ENCODE assay signal across 8 cellular contexts in genomic region chr12:120265203-120265482, GRCh38. TPM values are rescaled to one million over a fixed set of nuclear protein-coding genes. Genes with fewer than 3 reads are reported as not detected.
DNase-seq lines count a peak whose midpoint lies in the region; ATAC-seq lines count a peak whose summit lies in the region.

No MANE protein-coding gene starts in this region.

- peaks cover 53% of the 10 kb centered on the region for H3K4me1 Mint-ChIP-seq in activated T-cell treated with anti-CD3 and anti-CD28 coated beads, Interleukin-2, amount 50 U/mL, for 72 hours (ENCODE audit: low read depth)
- peaks cover 52% of the 10 kb centered on the region for H3K4me1 Mint-ChIP-seq in activated CD8-positive, alpha-beta T cell treated with anti-CD3 and anti-CD28 coated beads, Interleukin-2, amount 10 ng/mL, durations not matched to agents 7 days and 5 days (ENCODE audit: low read depth)

- peak overlapping the region; percentile 86 to 92 for H3K4me3 Mint-ChIP-seq in activated T-cell treated with anti-CD3 and anti-CD28 coated beads, Interleukin-2, amount 50 U/mL, for 72 hours
- H3K4me3 Mint-ChIP-seq in activated CD8-positive, alpha-beta T cell treated with anti-CD3 and anti-CD28 coated beads, Interleukin-2, amount 10 ng/mL, durations not matched to agents 7 days and 5 days: peak overlapping the region; percentile 81

- H3K27ac ChIP-seq in iPS-20b (ENCODE audit: low read length) (no peak overlapping the region), temporal lobe (ENCODE audit: low read depth, low read length) (peak overlapping the region; percentile 46)

- no peaks in the 10 kb centered on the region for H3K27me3 Mint-ChIP-seq in activated T-cell treated with anti-CD3 and anti-CD28 coated beads, Interleukin-2, amount 50 U/mL, for 72 hours (ENCODE audit: low read depth)
- no peaks in the 10 kb centered on the region for H3K27me3 Mint-ChIP-seq in activated CD8-positive, alpha-beta T cell treated with anti-CD3 and anti-CD28 coated beads, Interleukin-2, amount 10 ng/mL, durations not matched to agents 7 days and 5 days (ENCODE audit: low read depth)

- DNase-seq in activated T-cell treated with anti-CD3 and anti-CD28 coated beads, Interleukin-2, amount 50 U/mL, for 72 hours: no peak
- DNase-seq in activated T-cell treated with anti-CD3 and anti-CD28 coated beads, Interleukin-2, amount 50 U/mL, for 48 hours: no peak
- DNase-seq in activated CD8-positive, alpha-beta T cell treated with anti-CD3 and anti-CD28 coated beads, Interleukin-2, amount 10 ng/mL, durations not matched to agents 7 days and 5 days: no peak
- DNase-seq in stimulated activated naive CD4-positive, alpha-beta T cell (lab: John Stamatoyannopoulos, UW): no peak
- DNase-seq in superior temporal gyrus (ENCODE audit: extremely low spot score): no peak

- peaks cover 19% of the 10 kb centered on the region for H3K4me1 ChIP-seq in iPS-20b (ENCODE audit: insufficient read depth, low read length)

- H3K36me3 ChIP-seq in iPS-20b (ENCODE audit: insufficient read depth, low read depth, low read length): no peaks in the 10 kb centered on the region

- H3K27me3 ChIP-seq in iPS-20b (ENCODE audit: insufficient read depth, low read length): no peaks in the 10 kb centered on the region; the same call in 1 of the 2 replicates

- no peaks in the 10 kb centered on the region for H3K9me3 ChIP-seq in iPS-20b (ENCODE audit: insufficient read depth, low read depth, low read length)

- H3K36me3 Mint-ChIP-seq in activated T-cell treated with anti-CD3 and anti-CD28 coated beads, Interleukin-2, amount 50 U/mL, for 72 hours (ENCODE audit: insufficient read depth in 2 of 2): peaks cover 5 to 7% of the 10 kb centered on the region in 2 donors
- peaks cover 35% of the 10 kb centered on the region for H3K36me3 Mint-ChIP-seq in activated CD8-positive, alpha-beta T cell treated with anti-CD3 and anti-CD28 coated beads, Interleukin-2, amount 10 ng/mL, durations not matched to agents 7 days and 5 days (ENCODE audit: low read depth)

- peak overlapping the region; percentile 79 for H3K4me3 ChIP-seq in iPS-20b (ENCODE audit: low read length)

- H3K9ac ChIP-seq in iPS-20b (ENCODE audit: low read depth, low read length): peak overlapping the region; percentile 79

- H3K27ac Mint-ChIP-seq in activated T-cell treated with anti-CD3 and anti-CD28 coated beads, Interleukin-2, amount 50 U/mL, for 72 hours: peak overlapping the region; percentile 88
- peak overlapping the region; percentile 77 for H3K27ac Mint-ChIP-seq in activated CD8-positive, alpha-beta T cell treated with anti-CD3 and anti-CD28 coated beads, Interleukin-2, amount 10 ng/mL, durations not matched to agents 7 days and 5 days

- ATAC-seq in activated T-cell treated with anti-CD3 and anti-CD28 coated beads, Interleukin-2, amount 50 U/mL, for 72 hours (replicated peaks in 1 of 2): no peak
- no peak for ATAC-seq in activated CD8-positive, alpha-beta T cell treated with anti-CD3 and anti-CD28 coated beads, Interleukin-2, amount 10 ng/mL, durations not matched to agents 7 days and 5 days
- no peak for ATAC-seq in GM18498 (IDR thresholded peaks at IDR 0.05; ENCODE audit: unreplicated experiment)

- CTCF ChIA-PET in activated CD8-positive, alpha-beta T cell treated with anti-CD3 and anti-CD28 coated beads, Interleukin-2, amount 10 ng/mL, durations not matched to agents 7 days and 5 days (lab: Charles Lee): interaction anchor here (0.5 to 24.5 kb wide), 21 partner anchors 8 to 206 kb away, joined by 3 to 922 read pairs (median 5); partner anchors contain the start of genes RNU4-1, RNU4-2 and RPLP0

- POLR2A ChIA-PET in activated CD8-positive, alpha-beta T cell treated with anti-CD3 and anti-CD28 coated beads, Interleukin-2, amount 10 ng/mL, durations not matched to agents 7 days and 5 days (lab: Charles Lee): interaction anchor here (0.6 to 11.8 kb wide), 8 partner anchors 13 to 65 kb away, joined by 5 to 224 read pairs (median 10); partner anchors contain the start of genes RNU4-1, RNU4-2 and RPLP0

- no peaks in the 10 kb centered on the region for H3K9me3 Mint-ChIP-seq in activated T-cell treated with anti-CD3 and anti-CD28 coated beads, Interleukin-2, amount 50 U/mL, for 72 hours
- no peaks in the 10 kb centered on the region for H3K9me3 Mint-ChIP-seq in activated CD8-positive, alpha-beta T cell treated with anti-CD3 and anti-CD28 coated beads, Interleukin-2, amount 10 ng/mL, durations not matched to agents 7 days and 5 days (ENCODE audit: insufficient read depth)

RNA-seq across cellular contexts. Expression of gene PXN, which starts 0.4 kb away (rescaled TPM):
- 10 to 100 TPM; 80.5 to 89.6 TPM for total RNA-seq in activated T-cell treated with anti-CD3 and anti-CD28 coated beads, Interleukin-2, amount 50 U/mL, for 72 hours
- total RNA-seq in activated CD8-positive, alpha-beta T cell treated with anti-CD3 and anti-CD28 coated beads, Interleukin-2, amount 10 ng/mL, durations not matched to agents 7 days and 5 days: 100 to 1,000 TPM; 123 to 127 TPM
- 4.9 TPM for total RNA-seq in temporal lobe

RNA-seq across cellular contexts. Expression of gene RNU4-2, which starts 26.6 kb away (rescaled TPM):
- total RNA-seq in activated T-cell treated with anti-CD3 and anti-CD28 coated beads, Interleukin-2, amount 50 U/mL, for 72 hours: 1,000 to 10,000 TPM; 3,117 to 4,201 TPM
- total RNA-seq in activated CD8-positive, alpha-beta T cell treated with anti-CD3 and anti-CD28 coated beads, Interleukin-2, amount 10 ng/mL, durations not matched to agents 7 days and 5 days: 1,000 to 10,000 TPM; 1,982 to 3,332 TPM
- under 0.01 TPM for total RNA-seq in temporal lobe

RNA-seq across cellular contexts. Expression of gene RNU4-1, which starts 27.9 kb away (rescaled TPM):
- 1,000 to 10,000 TPM; 1,839 to 2,627 TPM for total RNA-seq in activated T-cell treated with anti-CD3 and anti-CD28 coated beads, Interleukin-2, amount 50 U/mL, for 72 hours
- total RNA-seq in activated CD8-positive, alpha-beta T cell treated with anti-CD3 and anti-CD28 coated beads, Interleukin-2, amount 10 ng/mL, durations not matched to agents 7 days and 5 days: 1,000 to 10,000 TPM; 1,409 to 2,335 TPM
- under 0.01 TPM for total RNA-seq in temporal lobe

RNA-seq across cellular contexts. Expression of gene SIRT4, which starts 37.0 kb away (rescaled TPM):
- total RNA-seq in activated T-cell treated with anti-CD3 and anti-CD28 coated beads, Interleukin-2, amount 50 U/mL, for 72 hours: 1 to 10 TPM; 4.2 to 4.9 TPM
- 1 to 10 TPM; 1.2 to 1.4 TPM for total RNA-seq in activated CD8-positive, alpha-beta T cell treated with anti-CD3 and anti-CD28 coated beads, Interleukin-2, amount 10 ng/mL, durations not matched to agents 7 days and 5 days
- 3.9 TPM for total RNA-seq in temporal lobe

Comparison
In these comparisons a context has a peak if more than half of its experiments do, and no peak if none do; other contexts are left out.
1. RNA of gene PXN, which starts 0.4 kb away (total RNA-seq): 123 to 127 TPM in activated CD8-positive, alpha-beta T cell treated with anti-CD3 and anti-CD28 coated beads, Interleukin-2, amount 10 ng/mL, durations not matched to agents 7 days and 5 days and 80.5 to 89.6 TPM in activated T-cell treated with anti-CD3 and anti-CD28 coated beads, Interleukin-2, amount 50 U/mL, for 72 hours; 4.9 TPM in temporal lobe (single experiment); every median in the first group is over 10 times any median in the second.
2. RNA of gene RNU4-2, which starts 26.6 kb away (total RNA-seq): 3,117 to 4,201 TPM in activated T-cell treated with anti-CD3 and anti-CD28 coated beads, Interleukin-2, amount 50 U/mL, for 72 hours and 1,982 to 3,332 TPM in activated CD8-positive, alpha-beta T cell treated with anti-CD3 and anti-CD28 coated beads, Interleukin-2, amount 10 ng/mL, durations not matched to agents 7 days and 5 days; under 0.01 TPM in temporal lobe (single experiment); every median in the first group is over 1,000 times any median in the second.
3. RNA of gene RNU4-1, which starts 27.9 kb away (total RNA-seq): 1,839 to 2,627 TPM in activated T-cell treated with anti-CD3 and anti-CD28 coated beads, Interleukin-2, amount 50 U/mL, for 72 hours and 1,409 to 2,335 TPM in activated CD8-positive, alpha-beta T cell treated with anti-CD3 and anti-CD28 coated beads, Interleukin-2, amount 10 ng/mL, durations not matched to agents 7 days and 5 days; under 0.01 TPM in temporal lobe (single experiment); every median in the first group is over 1,000 times any median in the second.